9 cellular contexts compared by ENCODE assay signal in genomic region chr2:191617589-191617988, GRCh38.
A peak's percentile ranks its signal among the peaks of the same experiment; 100 is the strongest.
DNase-seq lines count a peak whose midpoint lies in the region; ATAC-seq and TF ChIP-seq lines count a peak whose summit lies in the region.
"Had no signal": no experiment of that assay in that cellular context is flagged by ENCODE, and none has a peak within 500 bp of the region (broad histone marks: within the 10 kb centered on the region; RNA-seq: fewer than 3 reads in every experiment).

No MANE protein-coding gene starts in this region.

- H2BK20ac ChIP-seq in IMR-90 (ENCODE audit: low read depth, low read length): peak overlapping the region; percentile 45

- no peak overlapping the region for H3K4me2 ChIP-seq in IMR-90 (ENCODE audit: low read depth, low read length)

- H3K4me1 ChIP-seq in IMR-90 (ENCODE audit: control insufficient read depth, insufficient read depth, low read length): peaks cover 10% of the 10 kb centered on the region
- no peaks in the 10 kb centered on the region for H3K4me1 ChIP-seq in prostate gland (replicated peaks)
- peaks cover 0 to 25% (median 0%) of the 10 kb centered on the region in 9 donors for H3K4me1 ChIP-seq in heart right ventricle

- TF ChIP-seq CTCF in IMR-90 (conservative IDR thresholded peaks at IDR 0.05; ENCODE audit: low read depth, low read length): no peak
- TF ChIP-seq CTCF in prostate gland (IDR thresholded peaks at IDR 0.05): no peak
- no peak for TF ChIP-seq CTCF in heart right ventricle (IDR thresholded peaks at IDR 0.05)

- no peak overlapping the region for H2AFZ ChIP-seq in IMR-90 (replicated peaks; ENCODE audit: low read length, poor library complexity)

- POLR2A ChIA-PET in IMR-90 (lab: Charles Lee; ENCODE audit: unreplicated experiment): interaction anchor here (1.4 kb wide), 1 partner anchor 60 kb away, joined by 6 read pairs; the partner anchor contains the start of gene NABP1

- no TSS peak for BruUV-seq in IMR-90 (replicated peaks; lab: Mats Ljungman, UMichigan)

- peak overlapping the region; percentile 31; the same call in 1 of the 2 replicates for H2AK5ac ChIP-seq in IMR-90 (ENCODE audit: low read depth, low read length)

- H2BK5ac ChIP-seq in IMR-90 (ENCODE audit: low read depth, low read length, poor library complexity, severe bottlenecking): peak overlapping the region; percentile 25

- H4K20me1 ChIP-seq in IMR-90 (ENCODE audit: insufficient read depth, low read length): no peaks in the 10 kb centered on the region

- H3K36me3 ChIP-seq in IMR-90 (ENCODE audit: control insufficient read depth, insufficient read depth, low read length) (no peaks in the 10 kb centered on the region), prostate gland (no peaks in the 10 kb centered on the region), heart right ventricle (no peaks in the 10 kb centered on the region)
- H3K36me3 ChIP-seq: cardiac muscle cell had no signal

- peak overlapping the region; percentile 79 for H4K91ac ChIP-seq in IMR-90 (ENCODE audit: insufficient read depth, low read depth, low read length)

- intact Hi-C loops in IMR-90 (cut with micrococcal nuclease) (no loop called here), prostate gland (cut with DNase I) (no loop called here), heart right ventricle (cut with DNase I) (no loop called here)

- no peak overlapping the region for H3K56ac ChIP-seq in IMR-90 (ENCODE audit: extremely low read depth, insufficient read depth, low read length)

- H3K27me3 ChIP-seq in IMR-90 (ENCODE audit: control insufficient read depth, insufficient read depth, low read length) (no peaks in the 10 kb centered on the region), prostate gland (replicated peaks; ENCODE audit: insufficient read depth) (no peaks in the 10 kb centered on the region), heart right ventricle (no peaks in the 10 kb centered on the region)
- H3K27me3 ChIP-seq: cardiac muscle cell had no signal

- peak; percentile 93 for ATAC-seq in GM21515 (IDR thresholded peaks at IDR 0.05; ENCODE audit: unreplicated experiment)
- no peak for ATAC-seq in IMR-90 (ENCODE audit: low read depth)
- ATAC-seq in heart right ventricle: no peak

- no peak overlapping the region for H3K9ac ChIP-seq in IMR-90 (ENCODE audit: low read depth, low read length)

- 0 out of 2 replicates have a peak, but pooled peaks cover 3% of the 10 kb centered on the region for H3K9me1 ChIP-seq in IMR-90 (ENCODE audit: insufficient read depth, low read length)

- H3K4ac ChIP-seq in IMR-90 (ENCODE audit: low read depth, low read length): peak overlapping the region; percentile 65

- peak overlapping the region; percentile 66; the same call in 1 of the 2 replicates for H3K18ac ChIP-seq in IMR-90 (ENCODE audit: low read depth, low read length)

- peak overlapping the region; percentile 80; the same call in 1 of the 2 replicates for H4K5ac ChIP-seq in IMR-90 (ENCODE audit: low read depth, low read length)

- TF ChIP-seq RAD21 in IMR-90 (IDR thresholded peaks at IDR 0.05; ENCODE audit: low read length): no peak

- H3K9me3 ChIP-seq in IMR-90 (ENCODE audit: control insufficient read depth, insufficient read depth, low read length): no peaks in the 10 kb centered on the region
- no peaks in the 10 kb centered on the region for H3K9me3 ChIP-seq in prostate gland
- H3K9me3 ChIP-seq in heart right ventricle: no peaks in the 10 kb centered on the region

- WGBS in IMR-90 (ENCODE audit: extremely low coverage in 2 of 2, insufficient read length in 1 of 2), 2 experiments: no CpG with 5 or more reads among the region's 4 CpGs
- WGBS in prostate gland: 76% methylated on average over 4 of the region's 4 CpGs
- WGBS in heart right ventricle, 2 donors: 73 to 74% methylated on average over 4 of the region's 4 CpGs

- no peaks in the 10 kb centered on the region for H3K79me1 ChIP-seq in IMR-90 (ENCODE audit: low read depth in 1 of 2, low read length in 2 of 2)

- H3K4me3 ChIP-seq in IMR-90 (ENCODE audit: insufficient read depth, low read depth, low read length) (no peak overlapping the region), prostate gland (no peak overlapping the region), heart right ventricle (no peak overlapping the region)
- H3K4me3 ChIP-seq: cardiac muscle cell had no signal

- H4K8ac ChIP-seq in IMR-90 (ENCODE audit: low read depth in 2 of 2, low read length in 2 of 2): peak overlapping the region in 1 of 2 experiments; percentile 75; a peak in 3 of 4 replicates

- CTCF ChIA-PET in IMR-90 (lab: Yijun Ruan, JAX): interaction anchor here (0.7 to 1.5 kb wide), 2 partner anchors 20 to 34 kb away, joined by 3 to 7 read pairs; no protein-coding TSS in a partner anchor

- TF ChIP-seq POLR2A in IMR-90 (IDR thresholded peaks at IDR 0.05; ENCODE audit: low read depth, low read length): no peak
- no peak for TF ChIP-seq POLR2A in prostate gland (IDR thresholded peaks at IDR 0.05)

- dilution Hi-C loops in IMR-90 (cut with HindIII; ENCODE audit: low sequenced_read_pairs, unreplicated experiment): no loop called here

- H2BK15ac ChIP-seq in IMR-90 (ENCODE audit: low read depth, low read length): peak overlapping the region; percentile 90; the same call in 2 of the 3 replicates

- peak; percentile 31 for DNase-seq in GDM1 (lab: John Stamatoyannopoulos, UW)
- DNase-seq in IMR-90: no peak
- peak; percentile 27 for DNase-seq in activated effector memory CD4-positive, alpha-beta T cell treated with Interleukin-2 at 50 U/mL for 16 hours
- DNase-seq in stimulated activated CD8-positive, alpha-beta memory T cell treated with anti-CD3 and anti-CD28 coated beads, Interleukin-4, amount 100 ng/mL, for 4 hours (ENCODE audit: low read depth in 2 of 2, low spot score in 1 of 2): peak; percentile 18
- no peak for DNase-seq in prostate gland (ENCODE audit: low spot score)
- no peak for DNase-seq in AG20443 (ENCODE audit: low spot score)
- no peak for DNase-seq in heart right ventricle

- peak overlapping the region; percentile 61 for H2BK120ac ChIP-seq in IMR-90 (ENCODE audit: low read depth, low read length)

- in situ Hi-C loops in IMR-90 (cut with MboI; ENCODE audit: low sequenced_read_pairs): no loop called here

- H3K27ac ChIP-seq in IMR-90 (ENCODE audit: insufficient read depth, low read length) (no peak overlapping the region), prostate gland (no peak overlapping the region), heart right ventricle (peak overlapping the region in 1 of 10 donors; percentile 74)
- H3K27ac ChIP-seq: cardiac muscle cell had no signal

- H2AK9ac ChIP-seq in IMR-90 (replicated peaks; ENCODE audit: low read depth, low read length, poor library complexity): no peak overlapping the region

- peak overlapping the region; percentile 34; the same call in 1 of the 2 replicates for H3K14ac ChIP-seq in IMR-90 (replicated peaks; ENCODE audit: low read depth, low read length)

- peak overlapping the region; percentile 1; the same call in 1 of the 2 replicates for H3K23ac ChIP-seq in IMR-90 (ENCODE audit: low read depth, low read length)

TF ChIP-seq in IMR-90, 13 proteins besides CTCF, POLR2A, EP300 and RAD21:
- TF ChIP-seq BHLHE40 (IDR thresholded peaks at IDR 0.05; ENCODE audit: low read depth, low read length) (no peak), RCOR1 (IDR thresholded peaks at IDR 0.05; ENCODE audit: insufficient replicate concordance, low read length) (no peak), CHD1 (IDR thresholded peaks at IDR 0.05; ENCODE audit: low read depth, low read length) (no peak), NFE2L2 (IDR thresholded peaks at IDR 0.05; ENCODE audit: low read depth, low read length) (no peak), ELK1 (IDR thresholded peaks at IDR 0.05; ENCODE audit: borderline replicate concordance, low read depth, low read length) (no peak), MAFK (IDR thresholded peaks at IDR 0.05; ENCODE audit: low read depth, low read length) (no peak), SMC3 (IDR thresholded peaks at IDR 0.05; ENCODE audit: low read depth, low read length) (no peak), USF2 (IDR thresholded peaks at IDR 0.05; ENCODE audit: low read depth, low read length) (no peak), MAZ (IDR thresholded peaks at IDR 0.05; ENCODE audit: borderline replicate concordance, low read depth, low read length) (no peak)

Comparison
In these comparisons a context has a peak if more than half of its experiments do, and no peak if none do; other contexts are left out.
1. DNase-seq: peak in GDM1 (single experiment), activated effector memory CD4-positive, alpha-beta T cell treated with Interleukin-2 at 50 U/mL for 16 hours (single experiment) and stimulated activated CD8-positive, alpha-beta memory T cell treated with anti-CD3 and anti-CD28 coated beads, Interleukin-4, amount 100 ng/mL, for 4 hours (2 of 2); none in IMR-90 (single experiment), prostate gland (single experiment), AG20443 (single experiment) and heart right ventricle (0 of 2).